Comparison of ENCODE assay signal across 9 cellular contexts in genomic region chr17:8109669-8110455, GRCh38. TPM values are rescaled to one million over a fixed set of nuclear protein-coding genes. Genes with fewer than 3 reads are reported as not detected.
A peak's percentile ranks its signal among the peaks of the same experiment; 100 is the strongest.
DNase-seq lines count a peak whose midpoint lies in the region; ATAC-seq, FAIRE-seq and TF ChIP-seq lines count a peak whose summit lies in the region.
"Had no signal": no experiment of that assay in that cellular context is flagged by ENCODE, and none has a peak within 500 bp of the region (broad histone marks: within the 10 kb centered on the region; RNA-seq: fewer than 3 reads in every experiment).

No MANE protein-coding gene starts in this region.

- TF ChIP-seq POLR2A in GM12878 (IDR thresholded peaks at IDR 0.05; ENCODE audit: low read depth, low read length): no peak

- RAD21 ChIA-PET in GM12878 (lab: Charles Lee; ENCODE audit: unreplicated experiment): interaction anchor here (0.8 to 2.4 kb wide), 8 partner anchors 9 to 51 kb away, joined by 3 to 11 read pairs (median 6); partner anchors contain the start of gene ALOXE3

- H3K4me3 Mint-ChIP-seq in T-helper 2 cell treated with Interferon-gamma antibody and Interleukin-4, amounts not matched to agents 5 μg/mL and 100 μg/mL, for 36 hours: no peak overlapping the region
- no peak overlapping the region for H3K4me3 Mint-ChIP-seq in immature natural killer cell

- H3K4me2 ChIP-seq in BLaER1 (peak overlapping the region; percentile 67), GM12878 (ENCODE audit: control insufficient read depth, insufficient read depth) (peak overlapping the region; percentile 87)

- H3K4me1 ChIP-seq in BLaER1 (peaks cover 13% of the 10 kb centered on the region), GM12878 (ENCODE audit: control insufficient read depth, insufficient read depth, low read length) (peaks cover 4% of the 10 kb centered on the region)

- CTCF ChIA-PET in GM12878 (lab: Yijun Ruan, JAX): interaction anchor here (0.7 to 14.3 kb wide), 19 partner anchors 8 to 406 kb away, joined by 3 to 189 read pairs (median 8); partner anchors contain the start of genes ALOX12B and ALOXE3

- no peak overlapping the region for H3K9ac ChIP-seq in BLaER1
- no peak overlapping the region for H3K9ac ChIP-seq in GM12878 (ENCODE audit: control insufficient read depth, insufficient read depth, low read length)

- no peaks in the 10 kb centered on the region for H3K9me3 Mint-ChIP-seq in T-helper 2 cell treated with Interferon-gamma antibody and Interleukin-4, amounts not matched to agents 5 μg/mL and 100 μg/mL, for 36 hours
- H3K9me3 Mint-ChIP-seq in immature natural killer cell: no peaks in the 10 kb centered on the region

- peak; percentile 85 to 97 (median 94) for TF ChIP-seq CTCF in GM12878 (IDR thresholded peaks at IDR 0.05 in 2 of 3, conservative IDR thresholded peaks at IDR 0.05 in 1 of 3; ENCODE audit: control insufficient read depth in 2 of 3, extremely low read depth in 1 of 3, insufficient read depth in 1 of 3, low read depth in 3 of 3, low read length in 3 of 3)

- ATAC-seq in GM12878 (peak; percentile 99), HG02870 (IDR thresholded peaks at IDR 0.05; ENCODE audit: unreplicated experiment) (no peak)

- peaks cover 43% of the 10 kb centered on the region for H3K27me3 Mint-ChIP-seq in T-helper 2 cell treated with Interferon-gamma antibody and Interleukin-4, amounts not matched to agents 5 μg/mL and 100 μg/mL, for 36 hours (ENCODE audit: low read depth)
- peaks cover 8 to 34% (median 14%) of the 10 kb centered on the region in 3 donors for H3K27me3 Mint-ChIP-seq in immature natural killer cell (ENCODE audit: low read depth in 3 of 3)

- H3K36me3 Mint-ChIP-seq in T-helper 2 cell treated with Interferon-gamma antibody and Interleukin-4, amounts not matched to agents 5 μg/mL and 100 μg/mL, for 36 hours (ENCODE audit: low read depth): no peaks in the 10 kb centered on the region
- no peaks in the 10 kb centered on the region for H3K36me3 Mint-ChIP-seq in immature natural killer cell

- no peak overlapping the region for H3K4me3 ChIP-seq in BLaER1
- H3K4me3 ChIP-seq in GM12878: peak overlapping the region; percentile 57; the same call in 1 of the 2 replicates

- WGBS in GM12878 (ENCODE audit: insufficient coverage, insufficient replicate concordance, low lambda C conversion rate, missing lambda C conversion rate): 19% methylated on average over 32 of the region's 61 CpGs

- TF ChIP-seq EP300 in GM12878 (IDR thresholded peaks at IDR 0.05; ENCODE audit: borderline replicate concordance in 1 of 2, control insufficient read depth in 1 of 2, low read depth in 2 of 2, low read length in 2 of 2): no peak

- no peak overlapping the region for H3K27ac ChIP-seq in BLaER1
- H3K27ac ChIP-seq in GM12878 (ENCODE audit: control insufficient read depth, insufficient read depth): no peak overlapping the region

- no peak for FAIRE-seq in GM12878 (lab: Jason Lieb, UNC)

- peak; percentile 66 for TF ChIP-seq RAD21 in GM12878 (IDR thresholded peaks at IDR 0.05; ENCODE audit: insufficient read depth, low read depth, low read length)

- no peaks in the 10 kb centered on the region for H3K79me2 ChIP-seq in GM12878 (ENCODE audit: control insufficient read depth, insufficient read depth, low read length)

- SMC1A ChIA-PET in GM12878 (lab: Charles Lee; ENCODE audit: uncharacterized antibody, unreplicated experiment): interaction anchor here (1.0 to 2.7 kb wide), 6 partner anchors 9 to 51 kb away, joined by 4 to 13 read pairs (median 5); no protein-coding TSS in a partner anchor

- DNase-seq in HK-2 (ENCODE audit: unreplicated experiment) (peak; percentile 49), GM12878 (ENCODE audit: low read depth, low spot score) (no peak), immature natural killer cell (peak; percentile 58 to 67 (median 66)), putamen (ENCODE audit: low spot score) (no peak)
- DNase-seq in T-helper 2 cell treated with Interferon-gamma antibody and Interleukin-4, amounts not matched to agents 5 μg/mL and 100 μg/mL, for 36 hours (ENCODE audit: low spot score): peak; percentile 70
- DNase-seq in stimulated activated CD4-positive, alpha-beta T cell treated with anti-CD3 and anti-CD28 coated beads, Interleukin-2, amount 100 ng/mL, for 48 hours: peak; percentile 75 to 83

- no peaks in the 10 kb centered on the region for H3K36me3 ChIP-seq in BLaER1
- H3K36me3 ChIP-seq in GM12878 (ENCODE audit: control insufficient read depth in 2 of 2, insufficient read depth in 2 of 2, low read length in 1 of 2): no peaks in the 10 kb centered on the region

- H3K27me3 ChIP-seq in BLaER1: peaks cover 48% of the 10 kb centered on the region
- H3K27me3 ChIP-seq in GM12878 (replicated peaks in 1 of 2; ENCODE audit: control insufficient read depth in 2 of 2, insufficient read depth in 2 of 2, low read length in 1 of 2): no peaks in the 10 kb centered on the region; a peak in 2 of 4 replicates

- H3K9me3 ChIP-seq in BLaER1: no peaks in the 10 kb centered on the region
- H3K9me3 ChIP-seq in GM12878 (replicated peaks; ENCODE audit: control insufficient read depth, insufficient read depth, low read length): no peaks in the 10 kb centered on the region

- POLR2A ChIA-PET in GM12878 (lab: Charles Lee): no interaction called here

- intact Hi-C loops in GM12878 (cut with micrococcal nuclease; ENCODE audit: unreplicated experiment): no loop called here

- in situ Hi-C loops in GM12878 (cut with MboI): loop anchor here (5.0 kb wide), 1 partner anchor 33 kb away; no protein-coding TSS in a partner anchor

- H4K20me1 ChIP-seq in BLaER1 (no peaks in the 10 kb centered on the region; the same call in 1 of the 2 replicates), GM12878 (ENCODE audit: control insufficient read depth, insufficient read depth) (no peaks in the 10 kb centered on the region)

- peak overlapping the region; percentile 64 for H2AFZ ChIP-seq in GM12878 (ENCODE audit: control insufficient read depth, low read depth, low read length)

- peaks cover 5% of the 10 kb centered on the region for H3K4me1 Mint-ChIP-seq in T-helper 2 cell treated with Interferon-gamma antibody and Interleukin-4, amounts not matched to agents 5 μg/mL and 100 μg/mL, for 36 hours (ENCODE audit: low read depth)
- H3K4me1 Mint-ChIP-seq in immature natural killer cell: peaks cover 1 to 8% of the 10 kb centered on the region in 2 donors

- BruUV-seq in GM12878 (replicated peaks; lab: Mats Ljungman, UMichigan): no TSS peak

- no peak overlapping the region for H3K27ac Mint-ChIP-seq in T-helper 2 cell treated with Interferon-gamma antibody and Interleukin-4, amounts not matched to agents 5 μg/mL and 100 μg/mL, for 36 hours
- H3K27ac Mint-ChIP-seq in immature natural killer cell: no peak overlapping the region

RNA-seq across cellular contexts. Expression of gene ALOXE3, which starts 8.5 kb away (rescaled TPM):
- not detected in 2 replicates for total RNA-seq in GM12878 (2013; cell fraction: nucleolus; rRNA removed)
- total RNA-seq in GM12878 (2014; rRNA removed) (not detected in 2 replicates), GM12878 (2014; rRNA removed; fragmentation: Illumina TruSeq; extraction: Trizol) (not detected in 2 replicates), GM12878 (2021) (not detected in 2 replicates)
- not detected for polyA plus RNA-seq in GM12878 (2011; ENCODE audit: low read depth)
- polyA plus RNA-seq in GM12878 (2011; rRNA removed) (0.04 and 0.09 TPM in 2 replicates), GM12878 (2014; fragmentation: Illumina TruSeq; extraction: Trizol) (not detected in 2 replicates), GM12878 (2014; fragmentation: Nextera tagmentation; extraction: Ambion mirVana) (not detected), GM12878 (2014; rRNA removed) (not detected in 2 replicates), GM12878 (2016; fragmentation: Nextera tagmentation; extraction: Ambion mirVana) (not detected), immature natural killer cell (not detected)
- 0.06 and 0.10 TPM in 2 replicates for polyA plus RNA-seq in GM12878 (2011; cell fraction: cytosol; rRNA removed)
- 0.04 TPM in 1 of 2 replicates, not detected in the other for polyA plus RNA-seq in GM12878 (2011; cell fraction: nucleus; rRNA removed)
- not detected in 2 replicates for polyA plus RNA-seq in GM12878 (2012)
- polyA minus RNA-seq in GM12878 (2011; rRNA and poly(A)+ RNA removed): not detected in 2 replicates
- polyA minus RNA-seq in GM12878 (2011; cell fraction: cytosol; rRNA and poly(A)+ RNA removed): not detected in 2 replicates
- not detected in 2 replicates for polyA minus RNA-seq in GM12878 (2011; cell fraction: nucleus; rRNA and poly(A)+ RNA removed)

RNA-seq across cellular contexts. Expression of gene HES7, which starts 14.0 kb away (rescaled TPM):
- 1.8 and 2.2 TPM in 2 replicates for total RNA-seq in GM12878 (2013; cell fraction: nucleolus; rRNA removed)
- total RNA-seq in GM12878 (2014; rRNA removed) (0.22 and 1.1 TPM in 2 replicates), GM12878 (2014; rRNA removed; fragmentation: Illumina TruSeq; extraction: Trizol) (0.09 TPM in 1 of 2 replicates, not detected in the other), GM12878 (2021) (1.3 and 1.9 TPM in 2 replicates)
- not detected for polyA plus RNA-seq in GM12878 (2011; ENCODE audit: low read depth)
- polyA plus RNA-seq in GM12878 (2011; rRNA removed) (0.27 and 0.38 TPM in 2 replicates), GM12878 (2014; fragmentation: Illumina TruSeq; extraction: Trizol) (not detected in 2 replicates), GM12878 (2014; fragmentation: Nextera tagmentation; extraction: Ambion mirVana) (under 1 TPM in 1 of 2 experiments, not detected in 1; 0.07 TPM), GM12878 (2014; rRNA removed) (0.87 and 1.3 TPM in 2 replicates), GM12878 (2016; fragmentation: Nextera tagmentation; extraction: Ambion mirVana) (under 1 TPM in 1 of 2 experiments, not detected in 1; 0.08 TPM), immature natural killer cell (not detected)
- 0.34 and 0.84 TPM in 2 replicates for polyA plus RNA-seq in GM12878 (2011; cell fraction: cytosol; rRNA removed)
- polyA plus RNA-seq in GM12878 (2011; cell fraction: nucleus; rRNA removed): 8.3 and 9.4 TPM in 2 replicates
- polyA plus RNA-seq in GM12878 (2012): 0.65 and 0.66 TPM in 2 replicates
- not detected in 2 replicates for polyA minus RNA-seq in GM12878 (2011; rRNA and poly(A)+ RNA removed)
- polyA minus RNA-seq in GM12878 (2011; cell fraction: cytosol; rRNA and poly(A)+ RNA removed): not detected in 2 replicates
- 0.36 and 0.48 TPM in 2 replicates for polyA minus RNA-seq in GM12878 (2011; cell fraction: nucleus; rRNA and poly(A)+ RNA removed)

RNA-seq across cellular contexts. Expression of gene ALOX12B, which starts 22.3 kb away (rescaled TPM):
- total RNA-seq in GM12878 (2013; cell fraction: nucleolus; rRNA removed): not detected in 2 replicates
- total RNA-seq in GM12878 (2014; rRNA removed): 0.17 TPM in 1 of 2 replicates, not detected in the other
- total RNA-seq in GM12878 (2014; rRNA removed; fragmentation: Illumina TruSeq; extraction: Trizol): not detected in 2 replicates
- 0.32 TPM in 1 of 2 replicates, not detected in the other for total RNA-seq in GM12878 (2021)
- polyA plus RNA-seq in GM12878 (2011; ENCODE audit: low read depth): not detected
- polyA plus RNA-seq in GM12878 (2011; rRNA removed): not detected in 2 replicates
- polyA plus RNA-seq in GM12878 (2011; cell fraction: cytosol; rRNA removed): 0.34 TPM in 1 of 2 replicates, not detected in the other
- 0.27 TPM in 1 of 2 replicates, not detected in the other for polyA plus RNA-seq in GM12878 (2011; cell fraction: nucleus; rRNA removed)
- polyA plus RNA-seq in GM12878 (2012): 0.34 TPM in 1 of 2 replicates, not detected in the other
- polyA plus RNA-seq in GM12878 (2014; fragmentation: Illumina TruSeq; extraction: Trizol): not detected in 2 replicates
- not detected for polyA plus RNA-seq in GM12878 (2014; fragmentation: Nextera tagmentation; extraction: Ambion mirVana)
- polyA plus RNA-seq in GM12878 (2014; rRNA removed): 0.54 TPM in 1 of 2 replicates, not detected in the other
- not detected for polyA plus RNA-seq in GM12878 (2016; fragmentation: Nextera tagmentation; extraction: Ambion mirVana)
- polyA minus RNA-seq in GM12878 (2011; rRNA and poly(A)+ RNA removed): not detected in 2 replicates
- not detected in 2 replicates for polyA minus RNA-seq in GM12878 (2011; cell fraction: cytosol; rRNA and poly(A)+ RNA removed)
- not detected in 2 replicates for polyA minus RNA-seq in GM12878 (2011; cell fraction: nucleus; rRNA and poly(A)+ RNA removed)
- under 1 TPM in 1 of 3 donors, not detected in 2; 0.17 TPM for polyA plus RNA-seq in immature natural killer cell
- total RNA-seq: temporal lobe had no signal

RNA-seq across cellular contexts. Expression of gene PER1, which starts 42.3 kb away (rescaled TPM):
- 64.5 and 73.5 TPM in 2 replicates for total RNA-seq in GM12878 (2013; cell fraction: nucleolus; rRNA removed)
- total RNA-seq in GM12878 (2014; rRNA removed) (4.9 and 5.5 TPM in 2 replicates), GM12878 (2014; rRNA removed; fragmentation: Illumina TruSeq; extraction: Trizol) (1.9 and 2.2 TPM in 2 replicates), GM12878 (2021) (19.9 and 25.1 TPM in 2 replicates)
- polyA plus RNA-seq in GM12878 (2011; ENCODE audit: low read depth): 22.0 TPM
- polyA plus RNA-seq in GM12878 (2011; rRNA removed) (3.6 and 8.6 TPM in 2 replicates), GM12878 (2014; fragmentation: Illumina TruSeq; extraction: Trizol) (0.81 and 4.1 TPM in 2 replicates), GM12878 (2014; fragmentation: Nextera tagmentation; extraction: Ambion mirVana) (under 1 TPM; 0.02 to 0.26 TPM), GM12878 (2014; rRNA removed) (8.6 and 12.4 TPM in 2 replicates), GM12878 (2016; fragmentation: Nextera tagmentation; extraction: Ambion mirVana) (1 to 10 TPM; 5.3 to 6.7 TPM), immature natural killer cell (1 to 10 TPM; 3.5 to 8.5 (median 4.5) TPM)
- polyA plus RNA-seq in GM12878 (2011; cell fraction: cytosol; rRNA removed): 9.8 and 13.3 TPM in 2 replicates
- polyA plus RNA-seq in GM12878 (2011; cell fraction: nucleus; rRNA removed): 98.4 and 119 TPM in 2 replicates
- polyA plus RNA-seq in GM12878 (2012): 25.3 and 40.9 TPM in 2 replicates
- 12.9 and 25.3 TPM in 2 replicates for polyA minus RNA-seq in GM12878 (2011; rRNA and poly(A)+ RNA removed)
- polyA minus RNA-seq in GM12878 (2011; cell fraction: cytosol; rRNA and poly(A)+ RNA removed): 13.7 and 18.7 TPM in 2 replicates
- 39.8 and 46.7 TPM in 2 replicates for polyA minus RNA-seq in GM12878 (2011; cell fraction: nucleus; rRNA and poly(A)+ RNA removed)

RNA-seq across cellular contexts. Expression of gene VAMP2, which starts 52.9 kb away (rescaled TPM):
- total RNA-seq in GM12878 (2013; cell fraction: nucleolus; rRNA removed): 27.6 and 28.5 TPM in 2 replicates
- total RNA-seq in GM12878 (2014; rRNA removed) (3.8 and 4.7 TPM in 2 replicates), GM12878 (2014; rRNA removed; fragmentation: Illumina TruSeq; extraction: Trizol) (6.1 and 6.4 TPM in 2 replicates), GM12878 (2021) (25.1 and 27.8 TPM in 2 replicates)
- polyA plus RNA-seq in GM12878 (2011; ENCODE audit: low read depth): 33.4 TPM
- polyA plus RNA-seq in GM12878 (2011; rRNA removed) (18.8 and 24.9 TPM in 2 replicates), GM12878 (2014; fragmentation: Illumina TruSeq; extraction: Trizol) (35.2 and 40.8 TPM in 2 replicates), GM12878 (2014; fragmentation: Nextera tagmentation; extraction: Ambion mirVana) (1 to 10 TPM; 3.0 to 6.3 TPM), GM12878 (2014; rRNA removed) (25.0 and 25.3 TPM in 2 replicates), GM12878 (2016; fragmentation: Nextera tagmentation; extraction: Ambion mirVana) (10 to 100 TPM; 25.0 to 28.0 TPM), immature natural killer cell (10 to 100 TPM; 33.6 to 93.6 (median 39.5) TPM)
- polyA plus RNA-seq in GM12878 (2011; cell fraction: cytosol; rRNA removed): 22.6 and 33.1 TPM in 2 replicates
- 68.3 and 69.6 TPM in 2 replicates for polyA plus RNA-seq in GM12878 (2011; cell fraction: nucleus; rRNA removed)
- 45.8 and 62.7 TPM in 2 replicates for polyA plus RNA-seq in GM12878 (2012)
- polyA minus RNA-seq in GM12878 (2011; rRNA and poly(A)+ RNA removed): 7.0 and 9.0 TPM in 2 replicates
- 7.4 and 9.2 TPM in 2 replicates for polyA minus RNA-seq in GM12878 (2011; cell fraction: cytosol; rRNA and poly(A)+ RNA removed)
- 12.8 and 17.6 TPM in 2 replicates for polyA minus RNA-seq in GM12878 (2011; cell fraction: nucleus; rRNA and poly(A)+ RNA removed)

Comparison
In these comparisons a context has a peak if more than half of its experiments do, and no peak if none do; other contexts are left out.
1. DNase-seq: peak in HK-2 (single experiment), T-helper 2 cell treated with Interferon-gamma antibody and Interleukin-4, amounts not matched to agents 5 μg/mL and 100 μg/mL, for 36 hours (single experiment), immature natural killer cell (3 of 3) and stimulated activated CD4-positive, alpha-beta T cell treated with anti-CD3 and anti-CD28 coated beads, Interleukin-2, amount 100 ng/mL, for 48 hours (2 of 2); none in GM12878 (single experiment) and putamen (single experiment).